25 cellular contexts compared by ENCODE assay signal in the genomic region with DNA sequence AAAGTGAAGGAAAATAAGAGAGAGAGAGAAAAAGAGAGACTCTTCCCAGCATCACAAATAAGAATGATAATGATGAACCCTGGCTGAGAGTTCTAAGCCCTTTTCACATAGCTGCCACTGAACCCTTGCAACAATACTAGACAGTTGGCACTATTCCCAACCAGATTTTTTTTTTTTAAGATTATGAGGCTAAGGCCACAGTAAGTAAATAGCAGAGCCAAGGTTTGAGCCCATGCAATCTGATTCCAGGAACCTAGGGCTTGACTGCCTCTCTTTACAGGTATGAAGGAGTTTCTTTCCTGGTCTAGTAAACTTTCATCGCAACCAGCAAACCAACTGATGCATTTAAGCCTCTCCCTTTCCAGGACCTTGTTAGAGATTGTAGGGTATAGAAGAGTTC.
"Had no signal": no experiment of that assay in that cellular context is flagged by ENCODE, and none has a peak within 500 bp of the region (broad histone marks: within the 10 kb centered on the region; RNA-seq: fewer than 3 reads in every experiment).

No MANE protein-coding gene starts in this region.

- ATAC-seq: activated naive CD4-positive, alpha-beta T cell treated with anti-CD3 and anti-CD28 coated beads, Interleukin-2, amount 50 U/mL, for 72 hours; activated T-cell treated with anti-CD3 and anti-CD28 coated beads, Interleukin-2, amount 50 U/mL, for 72 hours; foreskin keratinocyte; heart right ventricle; left lung; stimulated activated effector memory CD8-positive, alpha-beta T cell treated with anti-CD3 and anti-CD28 coated beads, Interleukin-12 subunit alpha, Interleukin-12 subunit beta, amount 100 ng/mL, for 72 hours had no signal

- H3K4me1 Mint-ChIP-seq: central memory CD8-positive, alpha-beta T cell; stimulated activated effector memory CD8-positive, alpha-beta T cell treated with anti-CD3 and anti-CD28 coated beads, Interleukin-12 subunit alpha, Interleukin-12 subunit beta, amount 100 ng/mL, for 72 hours had no signal

- H3K27ac Mint-ChIP-seq: activated naive CD4-positive, alpha-beta T cell treated with anti-CD3 and anti-CD28 coated beads, Interleukin-2, amount 50 U/mL, for 72 hours; activated T-cell treated with anti-CD3 and anti-CD28 coated beads, Interleukin-2, amount 50 U/mL, for 72 hours; nephron progenitor cell; stimulated activated effector memory CD8-positive, alpha-beta T cell treated with anti-CD3 and anti-CD28 coated beads, Interleukin-12 subunit alpha, Interleukin-12 subunit beta, amount 100 ng/mL, for 72 hours; stimulated activated naive CD8-positive, alpha-beta T cell treated with anti-CD3 and anti-CD28 coated beads, Interleukin-15, Interleukin-2, amounts not matched to agents 100 ng/mL and 50 ng/mL, for 24 hours had no signal

- DNase-seq: activated CD4-positive, alpha-beta T cell treated with anti-CD3 and anti-CD28 coated beads for 4 hours; activated CD4-positive, alpha-beta T cell treated with anti-CD3 and anti-CD28 coated beads, Interleukin-2, amount 50 U/mL, for 4 hours; activated naive CD4-positive, alpha-beta T cell; activated T-cell treated with anti-CD3 and anti-CD28 coated beads for 4 hours; activated T-cell treated with anti-CD3 and anti-CD28 coated beads, Interleukin-2, amount 50 U/mL, for 72 hours; dermis blood vessel endothelial cell; effector CD4-positive, alpha-beta T cell; foreskin keratinocyte; heart right ventricle; left lung; nephron progenitor cell; sigmoid colon; small intestine; stimulated activated CD4-positive, alpha-beta T cell treated with anti-CD3 and anti-CD28 coated beads, Interleukin-4, amount 100 ng/mL, for 24 hours; trophoblast cell had no signal

- H3K36me3 Mint-ChIP-seq: activated naive CD4-positive, alpha-beta T cell treated with anti-CD3 and anti-CD28 coated beads, Interleukin-2, amount 50 U/mL, for 72 hours; stimulated activated effector memory CD8-positive, alpha-beta T cell treated with anti-CD3 and anti-CD28 coated beads, Interleukin-12 subunit alpha, Interleukin-12 subunit beta, amount 100 ng/mL, for 72 hours had no signal

- H3K9me3 Mint-ChIP-seq: nephron progenitor cell; stimulated activated naive CD8-positive, alpha-beta T cell treated with anti-CD3 and anti-CD28 coated beads, Interleukin-15, Interleukin-2, amounts not matched to agents 100 ng/mL and 50 ng/mL, for 24 hours had no signal

- H3K4me3 ChIP-seq: esophagus muscularis mucosa, heart right ventricle, left lung, lung, prostate gland, sigmoid colon, thoracic aorta had no signal

- H3K4me3 Mint-ChIP-seq: activated T-cell treated with anti-CD3 and anti-CD28 coated beads, Interleukin-2, amount 50 U/mL, for 72 hours; central memory CD8-positive, alpha-beta T cell; nephron progenitor cell; stimulated activated effector memory CD8-positive, alpha-beta T cell treated with anti-CD3 and anti-CD28 coated beads, Interleukin-12 subunit alpha, Interleukin-12 subunit beta, amount 100 ng/mL, for 72 hours; stimulated activated naive CD8-positive, alpha-beta T cell treated with anti-CD3 and anti-CD28 coated beads, Interleukin-15, Interleukin-2, amounts not matched to agents 100 ng/mL and 50 ng/mL, for 24 hours had no signal

- H3K27me3 Mint-ChIP-seq: central memory CD8-positive, alpha-beta T cell; stimulated activated naive CD8-positive, alpha-beta T cell treated with anti-CD3 and anti-CD28 coated beads, Interleukin-15, Interleukin-2, amounts not matched to agents 100 ng/mL and 50 ng/mL, for 24 hours had no signal

- H3K27ac ChIP-seq: esophagus muscularis mucosa, foreskin keratinocyte, heart right ventricle, left lung, neutrophil, prostate gland, sigmoid colon, thoracic aorta, VCaP had no signal
